ENCODE assay signal across 37 cellular contexts in genomic region chr4:9861561-9861960, GRCh38.
"Had no signal": no experiment of that assay in that cellular context is flagged by ENCODE, and none has a peak within 500 bp of the region (broad histone marks: within the 10 kb centered on the region; RNA-seq: fewer than 3 reads in every experiment).

No MANE protein-coding gene starts in this region.

- H3K4me3 ChIP-seq: MG63 had no signal

- H3K36me3 ChIP-seq: MG63 had no signal

- H3K9me3 ChIP-seq: MG63 had no signal

- DNase-seq: Karpas-422, Kasumi-1, MG63, MM.1S, MV-4-11, NCI-H1048, NCI-H1092, NCI-H1092 treated with DMSO at 0.1 percent for 48 hours, NCI-H1105, NCI-H1105 treated with DMSO at 0.1 percent for 48 hours, NCI-H1417, NCI-H1417 treated with DMSO at 0.1 percent for 48 hours, NCI-H1436, NCI-H1436 treated with DMSO at 0.1 percent for 48 hours, NCI-H146, NCI-H1694, NCI-H1694 treated with DMSO at 0.1 percent for 48 hours, NCI-H187, NCI-H187 treated with DMSO at 0.1 percent for 48 hours, NCI-H1930, NCI-H2029, NCI-H2029 treated with DMSO at 0.1 percent for 48 hours, NCI-H2081, NCI-H2081 treated with DMSO at 0.1 percent for 48 hours, NCI-H2107, NCI-H2171, NCI-H2171 treated with DMSO at 0.1 percent for 48 hours, NCI-H2227 treated with DMSO at 0.1 percent for 48 hours, NCI-H226, NCI-H345, NCI-H446, NCI-H446 treated with DMSO at 0.1 percent for 48 hours, NCI-H510A, NCI-H510A treated with DMSO at 0.1 percent for 48 hours, NCI-H524, NCI-H524 treated with DMSO at 0.1 percent for 48 hours, NCI-H526 had no signal

- H3K27me3 ChIP-seq: MG63 had no signal
